In genomic region chr1:91546876-91547275, GRCh38 we compare ENCODE assay signal across 15 cellular contexts. TPM values are rescaled to one million over a fixed set of nuclear protein-coding genes. Genes with fewer than 3 reads are reported as not detected.
DNase-seq lines count a peak whose midpoint lies in the region; ATAC-seq and TF ChIP-seq lines count a peak whose summit lies in the region.
"Had no signal": no experiment of that assay in that cellular context is flagged by ENCODE, and none has a peak within 500 bp of the region (broad histone marks: within the 10 kb centered on the region; RNA-seq: fewer than 3 reads in every experiment).

No MANE protein-coding gene starts in this region.

- TF ChIP-seq CTCF in MCF 10A (IDR thresholded peaks at IDR 0.05; ENCODE audit: unreplicated experiment) (peak; percentile 19), mammary epithelial cell (conservative IDR thresholded peaks at IDR 0.05 in 1 of 2, IDR thresholded peaks at IDR 0.05 in 1 of 2; ENCODE audit: extremely low read depth in 1 of 2, insufficient read depth in 1 of 2, low read depth in 1 of 2, low read length in 2 of 2) (no peak), WERI-Rb-1 (IDR thresholded peaks at IDR 0.05; ENCODE audit: low read depth, low read length) (peak; percentile 50)

- H3K27me3 Mint-ChIP-seq in MCF 10A (ENCODE audit: insufficient read depth, unreplicated experiment), result no peaks in the 10 kb centered on the region

- in situ Hi-C loops in mammary epithelial cell (cut with MboI; ENCODE audit: low sequenced_read_pairs in 2 of 2), result no loop called here

- dilution Hi-C loops in mammary epithelial cell (cut with HindIII; ENCODE audit: low sequenced_read_pairs), result no loop called here

- intact Hi-C loops in MCF 10A (cut with micrococcal nuclease), result no loop called here
- intact Hi-C loops in mammary epithelial cell (cut with micrococcal nuclease), result no loop called here

- no peak overlapping the region for H3K4me3 ChIP-seq in mammary epithelial cell (replicated peaks in 1 of 3; ENCODE audit: insufficient read depth in 1 of 3, low read depth in 2 of 3, low read length in 3 of 3)
- H3K4me3 ChIP-seq in WERI-Rb-1 (ENCODE audit: low read depth, low read length), result no peak overlapping the region

- H3K27ac ChIP-seq in mammary epithelial cell (ENCODE audit: insufficient read depth, low read depth, low read length) (no peak overlapping the region), WERI-Rb-1 (no peak overlapping the region)

- H3K9me3 ChIP-seq in mammary epithelial cell (replicated peaks; ENCODE audit: insufficient read depth, low read length) (no peaks in the 10 kb centered on the region), WERI-Rb-1 (ENCODE audit: severe bottlenecking) (peaks cover 5% of the 10 kb centered on the region)

- no peak for ATAC-seq in GM18873 (IDR thresholded peaks at IDR 0.05; ENCODE audit: low FRiP score, unreplicated experiment)
- ATAC-seq: left lobe of liver had no signal

- BruUV-seq in MCF 10A (replicated peaks; lab: Mats Ljungman, UMichigan) (no TSS peak), mammary epithelial cell (replicated peaks; lab: Mats Ljungman, UMichigan) (no TSS peak)

- H4K20me1 ChIP-seq in mammary epithelial cell (ENCODE audit: insufficient read depth, low read length), result no peaks in the 10 kb centered on the region

- no peak overlapping the region for H3K4me2 ChIP-seq in mammary epithelial cell (ENCODE audit: insufficient read depth, low read depth, low read length)

- CTCF ChIA-PET in MCF 10A (lab: Yijun Ruan, JAX), result interaction anchor here (0.9 kb wide), 1 partner anchor 34 kb away, joined by 3 read pairs; no protein-coding TSS in a partner anchor
- CTCF ChIA-PET in mammary epithelial cell (lab: Charles Lee; ENCODE audit: low non-redundant PET), result no interaction called here

- DNase-seq in MCF 10A (ENCODE audit: unreplicated experiment) (peak; percentile 6), mammary epithelial cell (no peak), WERI-Rb-1 (peak; percentile 19), left kidney (ENCODE audit: low read depth, low spot score) (peak; percentile 41), H4 (ENCODE audit: low spot score) (no peak), NCI-H510A (lab: John Stamatoyannopoulos, UW) (no peak), pons (ENCODE audit: low spot score) (no peak)
- DNase-seq: DMS79; GOT3; NCI-H1092 treated with DMSO at 0.1 percent for 48 hours; NK-92 treated with Interleukin-12 subunit alpha and Interleukin-12 subunit beta, amount 100 ng/mL, for 24 hours; SHP77 had no signal

- no peaks in the 10 kb centered on the region for H3K36me3 Mint-ChIP-seq in MCF 10A (ENCODE audit: insufficient read depth, unreplicated experiment)

- no peak overlapping the region for H3K9ac ChIP-seq in mammary epithelial cell (ENCODE audit: insufficient read depth, low read length)

- peaks cover 11% of the 10 kb centered on the region for H3K4me1 Mint-ChIP-seq in MCF 10A (ENCODE audit: insufficient read depth, unreplicated experiment)

- POLR2A ChIA-PET in MCF 10A (lab: Yijun Ruan, JAX), result no interaction called here

- WGBS in mammary epithelial cell (ENCODE audit: low coverage, missing lambda C conversion rate), result 90% methylated on average over 17 of the region's 19 CpGs

- no peaks in the 10 kb centered on the region for H3K36me3 ChIP-seq in mammary epithelial cell (ENCODE audit: insufficient read depth, low read length)
- no peaks in the 10 kb centered on the region for H3K36me3 ChIP-seq in WERI-Rb-1

- no peaks in the 10 kb centered on the region for H3K4me1 ChIP-seq in mammary epithelial cell (ENCODE audit: insufficient read depth, low read length)

- H3K27me3 ChIP-seq in mammary epithelial cell (ENCODE audit: insufficient read depth, low read length) (peaks cover 11% of the 10 kb centered on the region), WERI-Rb-1 (ENCODE audit: insufficient read depth, low read depth, severe bottlenecking) (no peaks in the 10 kb centered on the region)

- H3K79me2 ChIP-seq in mammary epithelial cell (ENCODE audit: insufficient read depth, low read length), result no peaks in the 10 kb centered on the region

- H3K27ac Mint-ChIP-seq in MCF 10A (ENCODE audit: low read depth, unreplicated experiment), result no peak overlapping the region
- H3K27ac Mint-ChIP-seq: dendritic cell treated with granulocyte-macrophage colony-stimulating factor and Interleukin-4, amounts not matched to agents 40 ng/mL and 50 ng/mL, for 4 days had no signal

- H3K4me3 Mint-ChIP-seq in MCF 10A (ENCODE audit: unreplicated experiment), result no peak overlapping the region
- H3K4me3 Mint-ChIP-seq: dendritic cell treated with granulocyte-macrophage colony-stimulating factor and Interleukin-4, amounts not matched to agents 40 ng/mL and 50 ng/mL, for 4 days had no signal

- no peak overlapping the region for H2AFZ ChIP-seq in mammary epithelial cell (ENCODE audit: low read depth, low read length)

- H3K9me3 Mint-ChIP-seq in MCF 10A (ENCODE audit: unreplicated experiment), result no peaks in the 10 kb centered on the region
- H3K9me3 Mint-ChIP-seq: dendritic cell treated with granulocyte-macrophage colony-stimulating factor and Interleukin-4, amounts not matched to agents 40 ng/mL and 50 ng/mL, for 4 days had no signal

RNA-seq across cellular contexts. Expression of gene CDC7, which starts 46.2 kb away (rescaled TPM):
- total RNA-seq in MCF 10A (2022) (4.0 and 8.0 TPM in 2 replicates), mammary epithelial cell (1 to 10 TPM; 2.8 to 7.6 TPM)
- polyA plus RNA-seq in mammary epithelial cell, result 4.1 TPM
- polyA minus RNA-seq in mammary epithelial cell, result 5.6 TPM
- total RNA-seq in H4 (2014; rRNA removed; shearing (Covaris generic)), result 13.6 and 14.3 TPM in 2 replicates

Comparison
In these comparisons a context has a peak if more than half of its experiments do, and no peak if none do; other contexts are left out.
1. DNase-seq: peak in MCF 10A (single experiment), WERI-Rb-1 (single experiment) and left kidney (single experiment); none in mammary epithelial cell (single experiment), H4 (single experiment), NCI-H510A (single experiment) and pons (single experiment).
2. CTCF ChIP-seq: peak in MCF 10A (single experiment) and WERI-Rb-1 (single experiment); none in mammary epithelial cell (0 of 2).